ENCODE assay signal across 15 cellular contexts in the genomic region with DNA sequence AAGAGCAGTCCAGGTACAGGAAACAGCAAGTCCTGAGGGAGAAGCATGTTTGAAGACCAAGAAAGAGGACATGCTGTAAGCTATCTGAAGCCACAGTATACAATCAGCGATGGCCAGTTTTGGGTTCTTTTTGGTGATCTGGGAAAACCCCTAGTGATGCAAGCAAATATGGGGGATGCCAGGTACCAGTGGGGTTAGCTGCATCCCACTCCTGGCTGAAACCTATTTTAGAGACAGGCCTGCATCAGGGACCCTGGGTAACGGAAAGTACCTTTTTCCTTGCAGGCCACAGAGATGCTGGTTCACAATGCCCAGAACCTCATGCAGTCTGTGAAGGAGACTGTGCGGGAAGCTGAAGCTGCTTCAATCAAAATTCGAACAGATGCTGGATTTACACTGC. TPM values are rescaled to one million over a fixed set of nuclear protein-coding genes. Genes with fewer than 3 reads are reported as not detected.
DNase-seq lines count a peak whose midpoint lies in the region; ATAC-seq and TF ChIP-seq lines count a peak whose summit lies in the region.
"Had no signal": no experiment of that assay in that cellular context is flagged by ENCODE, and none has a peak within 500 bp of the region (broad histone marks: within the 10 kb centered on the region; RNA-seq: fewer than 3 reads in every experiment).

No MANE protein-coding gene starts in this region.

- H3K27ac Mint-ChIP-seq in activated CD8-positive, alpha-beta T cell treated with anti-CD3 and anti-CD28 coated beads for 36 hours: peak overlapping the region; percentile 72
- no peak overlapping the region for H3K27ac Mint-ChIP-seq in activated CD8-positive, alpha-beta T cell treated with anti-CD3 and anti-CD28 coated beads, Interleukin-2, amount 10 ng/mL, durations not matched to agents 7 days and 5 days
- H3K27ac Mint-ChIP-seq: activated CD8-positive, alpha-beta memory T cell treated with anti-CD3 and anti-CD28 coated beads, Interleukin-2, amount 10 ng/mL, durations not matched to agents 7 days and 5 days had no signal

- DNase-seq in activated CD8-positive, alpha-beta T cell treated with anti-CD3 and anti-CD28 coated beads for 36 hours: peak; percentile 18
- DNase-seq in activated CD8-positive, alpha-beta T cell treated with anti-CD3 and anti-CD28 coated beads, Interleukin-2, amount 10 ng/mL, durations not matched to agents 7 days and 5 days: no peak
- no peak for DNase-seq in stimulated activated naive CD8-positive, alpha-beta T cell treated with anti-CD3 and anti-CD28 coated beads, Interleukin-15, Interleukin-2, amounts not matched to agents 100 U/mL and 50 U/mL, for 24 hours
- DNase-seq in dermis blood vessel endothelial cell (no peak), foreskin fibroblast (no peak)
- DNase-seq: activated CD8-positive, alpha-beta memory T cell treated with anti-CD3 and anti-CD28 coated beads, Interleukin-2, amount 10 ng/mL, durations not matched to agents 7 days and 5 days; adrenal gland; cortex of kidney; lower lobe of right lung; NCI-H1930; NCI-H748 treated with DMSO at 0.1 percent for 48 hours; testis had no signal

- no peak overlapping the region for H3K4me3 ChIP-seq in foreskin fibroblast (ENCODE audit: low read depth in 1 of 2, low read length in 2 of 2)
- H3K4me3 ChIP-seq: adrenal gland, lower lobe of right lung, testis had no signal

- peaks cover 11% of the 10 kb centered on the region for H3K4me1 Mint-ChIP-seq in activated CD8-positive, alpha-beta T cell treated with anti-CD3 and anti-CD28 coated beads for 36 hours (ENCODE audit: low read depth)
- H3K4me1 Mint-ChIP-seq in activated CD8-positive, alpha-beta T cell treated with anti-CD3 and anti-CD28 coated beads, Interleukin-2, amount 10 ng/mL, durations not matched to agents 7 days and 5 days (ENCODE audit: low read depth): peaks cover 4% of the 10 kb centered on the region

- TF ChIP-seq CTCF in activated CD8-positive, alpha-beta T cell treated with anti-CD3 and anti-CD28 coated beads for 36 hours (IDR thresholded peaks at IDR 0.05): no peak
- no peak for TF ChIP-seq CTCF in foreskin fibroblast (IDR thresholded peaks at IDR 0.05; ENCODE audit: low read depth, low read length)

- ATAC-seq in activated CD8-positive, alpha-beta T cell treated with anti-CD3 and anti-CD28 coated beads for 36 hours: peak; percentile 64
- no peak for ATAC-seq in activated CD8-positive, alpha-beta T cell treated with anti-CD3 and anti-CD28 coated beads, Interleukin-2, amount 10 ng/mL, durations not matched to agents 7 days and 5 days
- ATAC-seq in HG02759 (IDR thresholded peaks at IDR 0.05; ENCODE audit: unreplicated experiment) (peak; percentile 52), GM21367 (IDR thresholded peaks at IDR 0.05; ENCODE audit: unreplicated experiment) (no peak)
- ATAC-seq in stimulated activated naive CD8-positive, alpha-beta T cell treated with anti-CD3 and anti-CD28 coated beads, Interleukin-15, Interleukin-2, amounts not matched to agents 100 U/mL and 50 U/mL, for 24 hours: peak; percentile 36
- ATAC-seq: activated CD8-positive, alpha-beta memory T cell treated with anti-CD3 and anti-CD28 coated beads, Interleukin-2, amount 10 ng/mL, durations not matched to agents 7 days and 5 days; lower lobe of right lung had no signal

- peak overlapping the region; percentile 22 for H3K27ac ChIP-seq in cingulate gyrus (ENCODE audit: low read depth, low read length)
- H3K27ac ChIP-seq: testis had no signal

- H3K36me3 Mint-ChIP-seq in activated CD8-positive, alpha-beta T cell treated with anti-CD3 and anti-CD28 coated beads for 36 hours (ENCODE audit: low read depth): peaks cover 62% of the 10 kb centered on the region
- peaks cover 77% of the 10 kb centered on the region for H3K36me3 Mint-ChIP-seq in activated CD8-positive, alpha-beta T cell treated with anti-CD3 and anti-CD28 coated beads, Interleukin-2, amount 10 ng/mL, durations not matched to agents 7 days and 5 days (ENCODE audit: low read depth)

- intact Hi-C loops in activated CD8-positive, alpha-beta T cell treated with anti-CD3 and anti-CD28 coated beads for 36 hours (cut with micrococcal nuclease): no loop called here

- H3K4me3 Mint-ChIP-seq in activated CD8-positive, alpha-beta T cell treated with anti-CD3 and anti-CD28 coated beads for 36 hours: no peak overlapping the region
- no peak overlapping the region for H3K4me3 Mint-ChIP-seq in activated CD8-positive, alpha-beta T cell treated with anti-CD3 and anti-CD28 coated beads, Interleukin-2, amount 10 ng/mL, durations not matched to agents 7 days and 5 days
- H3K4me3 Mint-ChIP-seq: activated CD8-positive, alpha-beta memory T cell treated with anti-CD3 and anti-CD28 coated beads, Interleukin-2, amount 10 ng/mL, durations not matched to agents 7 days and 5 days had no signal

- CTCF ChIA-PET in activated CD8-positive, alpha-beta T cell treated with anti-CD3 and anti-CD28 coated beads for 36 hours (lab: Charles Lee): interaction anchor here (1.1 to 1.7 kb wide), 3 partner anchors 36 to 161 kb away, joined by 3 to 5 read pairs (median 3); no protein-coding TSS in a partner anchor
- CTCF ChIA-PET in activated CD8-positive, alpha-beta T cell treated with anti-CD3 and anti-CD28 coated beads, Interleukin-2, amount 10 ng/mL, durations not matched to agents 7 days and 5 days (lab: Charles Lee): interaction anchor here (1.0 to 1.3 kb wide), 3 partner anchors 21 to 117 kb away, joined by 3 read pairs; no protein-coding TSS in a partner anchor

- no peaks in the 10 kb centered on the region for H3K27me3 Mint-ChIP-seq in activated CD8-positive, alpha-beta T cell treated with anti-CD3 and anti-CD28 coated beads for 36 hours
- H3K27me3 Mint-ChIP-seq in activated CD8-positive, alpha-beta T cell treated with anti-CD3 and anti-CD28 coated beads, Interleukin-2, amount 10 ng/mL, durations not matched to agents 7 days and 5 days (ENCODE audit: low read depth): no peaks in the 10 kb centered on the region
- H3K27me3 Mint-ChIP-seq: activated CD8-positive, alpha-beta memory T cell treated with anti-CD3 and anti-CD28 coated beads, Interleukin-2, amount 10 ng/mL, durations not matched to agents 7 days and 5 days had no signal

- POLR2A ChIA-PET in activated CD8-positive, alpha-beta T cell treated with anti-CD3 and anti-CD28 coated beads for 36 hours (lab: Charles Lee): interaction anchor here (0.7 to 1.6 kb wide), 2 partner anchors 8 to 126 kb away, joined by 3 read pairs; no protein-coding TSS in a partner anchor
- POLR2A ChIA-PET in activated CD8-positive, alpha-beta T cell treated with anti-CD3 and anti-CD28 coated beads, Interleukin-2, amount 10 ng/mL, durations not matched to agents 7 days and 5 days (lab: Charles Lee): no interaction called here

- no peaks in the 10 kb centered on the region for H3K9me3 Mint-ChIP-seq in activated CD8-positive, alpha-beta T cell treated with anti-CD3 and anti-CD28 coated beads for 36 hours
- H3K9me3 Mint-ChIP-seq in activated CD8-positive, alpha-beta T cell treated with anti-CD3 and anti-CD28 coated beads, Interleukin-2, amount 10 ng/mL, durations not matched to agents 7 days and 5 days (ENCODE audit: insufficient read depth): no peaks in the 10 kb centered on the region

RNA-seq across cellular contexts. Expression of a gene that starts 32.9 kb away (rescaled TPM):
- 10 to 100 TPM; 35.4 to 42.2 TPM for total RNA-seq in activated CD8-positive, alpha-beta T cell treated with anti-CD3 and anti-CD28 coated beads for 36 hours
- total RNA-seq in activated CD8-positive, alpha-beta T cell treated with anti-CD3 and anti-CD28 coated beads, Interleukin-2, amount 10 ng/mL, durations not matched to agents 7 days and 5 days: 10 to 100 TPM; 44.2 to 49.1 TPM
- 32.7 and 57.0 TPM in 2 replicates for total RNA-seq in dermis blood vessel endothelial cell

RNA-seq across cellular contexts. Expression of a gene that starts 33.3 kb away (rescaled TPM):
- total RNA-seq in activated CD8-positive, alpha-beta T cell treated with anti-CD3 and anti-CD28 coated beads for 36 hours: 10 to 100 TPM; 56.9 to 57.5 TPM
- 10 to 100 TPM; 40.2 to 42.1 TPM for total RNA-seq in activated CD8-positive, alpha-beta T cell treated with anti-CD3 and anti-CD28 coated beads, Interleukin-2, amount 10 ng/mL, durations not matched to agents 7 days and 5 days
- 15.3 and 30.6 TPM in 2 replicates for total RNA-seq in dermis blood vessel endothelial cell

Comparison
In these comparisons a context has a peak if more than half of its experiments do, and no peak if none do; other contexts are left out.
1. ATAC-seq: peak in activated CD8-positive, alpha-beta T cell treated with anti-CD3 and anti-CD28 coated beads for 36 hours (single experiment), HG02759 (single experiment) and stimulated activated naive CD8-positive, alpha-beta T cell treated with anti-CD3 and anti-CD28 coated beads, Interleukin-15, Interleukin-2, amounts not matched to agents 100 U/mL and 50 U/mL, for 24 hours (single experiment); none in activated CD8-positive, alpha-beta T cell treated with anti-CD3 and anti-CD28 coated beads, Interleukin-2, amount 10 ng/mL, durations not matched to agents 7 days and 5 days (single experiment) and GM21367 (single experiment).